15 cellular contexts compared by ENCODE assay signal in the genomic region with DNA sequence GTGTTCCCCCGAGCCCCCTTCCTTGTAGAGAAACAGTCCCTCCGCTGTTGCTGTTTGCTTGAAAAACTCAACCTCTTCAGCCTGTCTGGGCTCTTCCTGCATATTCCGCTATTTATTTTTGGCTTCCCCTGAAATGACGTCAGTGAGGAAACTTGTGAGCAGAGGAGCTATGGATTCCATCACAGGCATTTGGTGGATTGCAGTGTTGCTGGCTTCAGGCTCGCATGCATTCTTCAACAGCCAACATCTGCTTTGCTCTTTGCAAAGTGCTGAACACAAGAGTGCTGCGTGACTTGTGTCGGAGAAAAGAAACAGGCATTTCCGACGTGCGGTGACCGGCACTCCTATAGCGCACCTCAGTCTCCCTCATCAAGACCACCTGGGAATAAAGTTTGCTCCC.
DNase-seq lines count a peak whose midpoint lies in the region; ATAC-seq and TF ChIP-seq lines count a peak whose summit lies in the region.
"Had no signal": no experiment of that assay in that cellular context is flagged by ENCODE, and none has a peak within 500 bp of the region (broad histone marks: within the 10 kb centered on the region; RNA-seq: fewer than 3 reads in every experiment).

No MANE protein-coding gene starts in this region.

- H3F3A ChIP-seq in neural progenitor cell (ENCODE audit: low read depth), result no peaks in the 10 kb centered on the region

- peaks cover 33% of the 10 kb centered on the region for H3K36me3 Mint-ChIP-seq in neural progenitor cell

- H3K27me3 ChIP-seq in right atrium auricular region, result no peaks in the 10 kb centered on the region
- H3K27me3 ChIP-seq in neural progenitor cell, result no peaks in the 10 kb centered on the region
- H3K27me3 ChIP-seq in foreskin keratinocyte, result no peaks in the 10 kb centered on the region
- H3K27me3 ChIP-seq: SJSA1 had no signal

- H2AFZ ChIP-seq in neural progenitor cell (replicated peaks), result no peak overlapping the region

- H3K9me3 ChIP-seq in right atrium auricular region, result no peaks in the 10 kb centered on the region
- H3K9me3 ChIP-seq in neural progenitor cell (ENCODE audit: low read depth), result no peaks in the 10 kb centered on the region
- H3K9me3 ChIP-seq: SJSA1 had no signal

- H3K4me1 ChIP-seq in right atrium auricular region (peaks cover 0 to 23% of the 10 kb centered on the region in 2 donors), neural progenitor cell (peaks cover 15% of the 10 kb centered on the region), foreskin keratinocyte (no peaks in the 10 kb centered on the region)

- ATAC-seq in Right ventricle myocardium superior (ENCODE audit: poor library complexity) (peak; percentile 84), foreskin keratinocyte (no peak)

- H3K27ac ChIP-seq in right atrium auricular region, result peak overlapping the region in 1 of 2 donors; percentile 23
- H3K27ac ChIP-seq in neural progenitor cell, result peak overlapping the region; percentile 61
- no peak overlapping the region for H3K27ac ChIP-seq in caudate nucleus (ENCODE audit: low read depth, low read length)
- no peak overlapping the region for H3K27ac ChIP-seq in foreskin keratinocyte
- H3K27ac ChIP-seq: SJSA1 had no signal

- no peaks in the 10 kb centered on the region for H3K36me3 ChIP-seq in right atrium auricular region
- peaks cover 3% of the 10 kb centered on the region for H3K36me3 ChIP-seq in neural progenitor cell

- H3K4me2 ChIP-seq in neural progenitor cell, result no peak overlapping the region

- H3K27me3 Mint-ChIP-seq in neural progenitor cell (ENCODE audit: insufficient read depth, low read depth), result peaks cover 2% of the 10 kb centered on the region
- H3K27me3 Mint-ChIP-seq: dendritic cell treated with granulocyte-macrophage colony-stimulating factor and Interleukin-4, amounts not matched to agents 40 ng/mL and 50 ng/mL, for 4 days had no signal

- H4K20me1 ChIP-seq in neural progenitor cell (ENCODE audit: low read depth), result no peaks in the 10 kb centered on the region

- intact Hi-C loops in Right ventricle myocardium superior (cut with DNase I), result no loop called here

- H3K27ac Mint-ChIP-seq in neural progenitor cell, result no peak overlapping the region
- H3K27ac Mint-ChIP-seq: dendritic cell treated with granulocyte-macrophage colony-stimulating factor and Interleukin-4, amounts not matched to agents 40 ng/mL and 50 ng/mL, for 4 days had no signal

- H3K4me1 Mint-ChIP-seq in neural progenitor cell, result peaks cover 29% of the 10 kb centered on the region

- TF ChIP-seq CTCF in right atrium auricular region (IDR thresholded peaks at IDR 0.05), result no peak
- no peak for TF ChIP-seq CTCF in neural progenitor cell (IDR thresholded peaks at IDR 0.05)
- no peak for TF ChIP-seq CTCF in foreskin keratinocyte (conservative IDR thresholded peaks at IDR 0.05)

- H3K9ac ChIP-seq in neural progenitor cell, result no peak overlapping the region

- DNase-seq in Right ventricle myocardium superior, result no peak
- no peak for DNase-seq in right atrium auricular region (ENCODE audit: low spot score)
- peak; percentile 46 for DNase-seq in fibroblast of the conjunctiva (ENCODE audit: low read depth)
- no peak for DNase-seq in neural progenitor cell (ENCODE audit: low spot score)
- DNase-seq in CD1c-positive myeloid dendritic cell (ENCODE audit: extremely low spot score), result no peak
- no peak for DNase-seq in caudate nucleus (lab: John Stamatoyannopoulos, UW)
- DNase-seq in NCI-H1105 treated with DMSO at 0.1 percent for 48 hours (lab: John Stamatoyannopoulos, UW), result no peak
- no peak for DNase-seq in foreskin keratinocyte
- DNase-seq: 8988T; activated CD4-positive, alpha-beta T cell treated with anti-CD3 and anti-CD28 coated beads for 48 hours; activated effector memory CD4-positive, alpha-beta T cell treated with Interleukin-2 at 50 U/mL for 16 hours; DMS53; NCI-H1092 treated with DMSO at 0.1 percent for 48 hours had no signal

- no peak overlapping the region for H3K4me3 ChIP-seq in right atrium auricular region
- no peak overlapping the region for H3K4me3 ChIP-seq in neural progenitor cell
- H3K4me3 ChIP-seq: SJSA1 had no signal

- no peaks in the 10 kb centered on the region for H3K79me2 ChIP-seq in neural progenitor cell (ENCODE audit: low read depth)

- H3K4me3 Mint-ChIP-seq in neural progenitor cell, result no peak overlapping the region
- H3K4me3 Mint-ChIP-seq: dendritic cell treated with granulocyte-macrophage colony-stimulating factor and Interleukin-4, amounts not matched to agents 40 ng/mL and 50 ng/mL, for 4 days had no signal

- H3K9me3 Mint-ChIP-seq in neural progenitor cell, result no peaks in the 10 kb centered on the region
- H3K9me3 Mint-ChIP-seq: dendritic cell treated with granulocyte-macrophage colony-stimulating factor and Interleukin-4, amounts not matched to agents 40 ng/mL and 50 ng/mL, for 4 days had no signal
